In the genomic region with DNA sequence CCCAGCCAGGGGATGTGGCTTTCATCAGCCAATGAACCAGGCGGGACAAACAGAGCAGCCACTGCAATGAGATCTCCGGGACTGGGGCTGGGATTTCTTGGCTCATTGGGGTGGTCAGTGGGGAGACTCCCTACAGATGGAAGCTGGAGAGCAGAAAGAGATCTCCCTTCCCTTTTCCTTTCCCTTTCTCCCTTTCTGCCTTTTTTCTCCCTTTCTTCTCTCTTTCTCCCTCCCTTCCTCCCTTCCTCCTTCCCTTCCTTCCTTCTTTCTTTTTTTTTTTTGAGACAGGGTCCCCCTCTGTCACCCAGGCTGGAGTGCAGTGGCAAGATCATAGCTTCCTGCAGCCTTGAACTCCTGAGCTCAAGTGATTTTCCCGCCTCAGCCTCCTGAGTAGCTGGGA, we compare ENCODE assay signal across 2 cellular contexts.
TF ChIP-seq lines count a peak whose summit lies in the region.

No MANE protein-coding gene starts in this region.

TF ChIP-seq in HepG2, 621 proteins besides CTCF, POLR2A, EP300 and RAD21:
- TF ChIP-seq NFRKB (IDR thresholded peaks at IDR 0.05): 0 out of 2 replicates have a peak, but pooled peaks have one; percentile 25
- TF ChIP-seq, protein P1, sequence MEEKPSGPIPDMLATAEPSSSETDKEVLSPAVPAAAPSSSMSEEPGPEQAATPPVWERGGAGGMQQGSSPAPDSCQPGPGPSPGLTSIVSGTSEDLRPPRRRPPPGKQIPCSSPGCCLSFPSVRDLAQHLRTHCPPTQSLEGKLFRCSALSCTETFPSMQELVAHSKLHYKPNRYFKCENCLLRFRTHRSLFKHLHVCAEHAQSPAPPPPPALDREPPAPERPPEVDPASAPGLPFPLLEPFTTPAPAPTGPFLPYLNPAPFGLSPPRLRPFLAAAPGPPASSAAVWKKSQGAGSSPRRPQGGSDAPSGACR (CRISPR knock-in tag; IDR thresholded peaks at IDR 0.05): no peak
- TF ChIP-seq, protein P2, sequence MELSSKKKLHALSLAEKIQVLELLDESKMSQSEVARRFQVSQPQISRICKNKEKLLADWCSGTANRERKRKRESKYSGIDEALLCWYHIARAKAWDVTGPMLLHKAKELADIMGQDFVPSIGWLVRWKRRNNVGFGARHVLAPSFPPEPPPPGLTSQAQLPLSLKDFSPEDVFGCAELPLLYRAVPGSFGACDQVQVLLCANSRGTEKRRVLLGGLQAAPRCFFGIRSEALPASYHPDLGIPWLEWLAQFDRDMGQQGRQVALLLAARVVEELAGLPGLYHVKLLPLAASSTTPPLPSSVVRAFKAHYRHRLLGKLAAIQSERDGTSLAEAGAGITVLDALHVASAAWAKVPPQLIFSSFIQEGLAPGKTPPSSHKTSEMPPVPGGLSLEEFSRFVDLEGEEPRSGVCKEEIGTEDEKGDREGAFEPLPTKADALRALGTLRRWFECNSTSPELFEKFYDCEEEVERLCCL (CRISPR knock-in tag; IDR thresholded peaks at IDR 0.05; ENCODE audit: borderline replicate concordance): no peak

TF ChIP-seq in K562, 482 proteins besides CTCF, POLR2A, EP300 and RAD21:
- TF ChIP-seq, protein P3, sequence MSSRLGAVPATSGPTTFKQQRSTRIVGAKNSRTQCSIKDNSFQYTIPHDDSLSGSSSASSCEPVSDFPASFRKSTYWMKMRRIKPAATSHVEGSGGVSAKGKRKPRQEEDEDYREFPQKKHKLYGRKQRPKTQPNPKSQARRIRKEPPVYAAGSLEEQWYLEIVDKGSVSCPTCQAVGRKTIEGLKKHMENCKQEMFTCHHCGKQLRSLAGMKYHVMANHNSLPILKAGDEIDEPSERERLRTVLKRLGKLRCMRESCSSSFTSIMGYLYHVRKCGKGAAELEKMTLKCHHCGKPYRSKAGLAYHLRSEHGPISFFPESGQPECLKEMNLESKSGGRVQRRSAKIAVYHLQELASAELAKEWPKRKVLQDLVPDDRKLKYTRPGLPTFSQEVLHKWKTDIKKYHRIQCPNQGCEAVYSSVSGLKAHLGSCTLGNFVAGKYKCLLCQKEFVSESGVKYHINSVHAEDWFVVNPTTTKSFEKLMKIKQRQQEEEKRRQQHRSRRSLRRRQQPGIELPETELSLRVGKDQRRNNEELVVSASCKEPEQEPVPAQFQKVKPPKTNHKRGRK (tag; IDR thresholded peaks at IDR 0.05): peak; percentile 36
- no peak for TF ChIP-seq TAF9B (IDR thresholded peaks at IDR 0.05; ENCODE audit: partially characterized antibody)
- TF ChIP-seq ASH1L (IDR thresholded peaks at IDR 0.05; ENCODE audit: borderline replicate concordance, low read depth, partially characterized antibody): no peak
- no peak for TF ChIP-seq GTF2F1 (IDR thresholded peaks at IDR 0.05; ENCODE audit: low read depth, low read length)
- TF ChIP-seq, protein P4, sequence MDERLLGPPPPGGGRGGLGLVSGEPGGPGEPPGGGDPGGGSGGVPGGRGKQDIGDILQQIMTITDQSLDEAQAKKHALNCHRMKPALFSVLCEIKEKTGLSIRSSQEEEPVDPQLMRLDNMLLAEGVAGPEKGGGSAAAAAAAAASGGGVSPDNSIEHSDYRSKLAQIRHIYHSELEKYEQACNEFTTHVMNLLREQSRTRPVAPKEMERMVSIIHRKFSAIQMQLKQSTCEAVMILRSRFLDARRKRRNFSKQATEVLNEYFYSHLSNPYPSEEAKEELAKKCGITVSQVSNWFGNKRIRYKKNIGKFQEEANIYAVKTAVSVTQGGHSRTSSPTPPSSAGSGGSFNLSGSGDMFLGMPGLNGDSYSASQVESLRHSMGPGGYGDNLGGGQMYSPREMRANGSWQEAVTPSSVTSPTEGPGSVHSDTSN (CRISPR knock-in tag; IDR thresholded peaks at IDR 0.05; ENCODE audit: low read depth): no peak
- TF ChIP-seq, protein P4 (tag; conservative IDR thresholded peaks at IDR 0.05; ENCODE audit: low read depth): no peak
- no peak for TF ChIP-seq KLF1 (tag; IDR thresholded peaks at IDR 0.05)
